ENCODE assay signal across 8 cellular contexts in the genomic region with DNA sequence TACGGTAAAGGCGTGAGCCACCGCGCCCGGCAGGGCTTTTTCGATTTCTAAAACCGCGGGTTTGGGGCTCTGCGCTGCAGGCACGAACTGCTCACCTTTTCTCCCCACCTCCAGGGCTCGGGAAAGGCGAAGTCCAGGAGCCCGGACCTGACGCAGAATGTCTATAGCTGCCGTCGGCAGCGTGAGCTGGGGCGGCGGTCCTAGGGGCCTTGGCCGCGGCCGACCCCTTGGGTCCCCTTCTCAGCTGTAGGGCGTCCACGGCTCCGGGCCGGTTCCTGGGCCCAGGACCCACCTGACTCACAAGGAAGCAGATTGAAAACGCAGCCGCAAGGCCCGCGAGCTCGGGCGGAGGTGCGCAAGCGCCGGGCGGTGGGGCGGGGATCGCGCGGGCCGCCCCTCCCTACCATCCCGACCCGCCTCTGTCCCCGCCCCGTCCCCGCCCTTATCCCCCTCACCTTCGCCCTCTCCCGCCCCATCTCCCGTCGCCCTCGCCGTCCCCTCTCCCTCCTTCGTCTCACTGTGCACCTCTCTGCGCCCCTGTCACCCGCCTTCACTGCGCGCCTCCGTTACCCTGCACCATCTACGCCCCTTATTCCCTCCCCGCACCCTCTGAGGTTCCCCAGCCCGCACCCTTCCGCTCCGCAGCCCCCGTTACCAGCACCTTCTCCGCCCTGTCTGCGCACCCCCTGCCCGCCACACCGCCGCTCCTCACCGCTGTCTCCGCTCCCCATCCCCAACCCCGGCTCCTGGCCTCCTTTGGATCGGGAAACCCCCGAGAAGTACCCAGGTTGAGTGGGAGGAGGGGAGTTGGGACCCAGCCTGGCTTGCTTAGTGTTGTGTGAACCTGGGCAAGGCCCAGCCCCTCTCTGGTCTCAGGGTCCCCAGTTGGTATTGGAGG. TPM values are rescaled to one million over a fixed set of nuclear protein-coding genes. Genes with fewer than 3 reads are reported as not detected.
DNase-seq lines count a peak whose midpoint lies in the region; ATAC-seq, FAIRE-seq and TF ChIP-seq lines count a peak whose summit lies in the region.

Gene HDHD3, minus strand, starts transcription at position 353 of the 898 bp plus-strand sequence. CDS start 2,632 bp downstream, outside the sequence.

- H3K4me1 ChIP-seq in kidney (ENCODE audit: control insufficient read depth in 1 of 2, insufficient read depth in 1 of 2, low read depth in 1 of 2, low read length in 2 of 2): peaks cover 3 to 18% of the 10 kb centered on the region in 2 donors

- FAIRE-seq in kidney (lab: Jason Lieb, UNC): no peak

- H3K9ac ChIP-seq in kidney (ENCODE audit: low read length in 2 of 2): peak within 1 kb of the TSS; percentile 90 to 91

- H3K4me3 Mint-ChIP-seq in central memory CD8-positive, alpha-beta T cell: peak within 1 kb of the TSS; percentile 81

- peaks cover 0 to 10% of the 10 kb centered on the region in 2 donors for H3K36me3 ChIP-seq in kidney (ENCODE audit: control insufficient read depth in 1 of 2, insufficient read depth in 2 of 2, low read length in 2 of 2)

- H3K27ac Mint-ChIP-seq in central memory CD8-positive, alpha-beta T cell (ENCODE audit: low read depth): peak within 1 kb of the TSS; percentile 55

- intact Hi-C loops in kidney (cut with DNase I): no loop called here

- peak; percentile 62 for ATAC-seq in HG03064 (IDR thresholded peaks at IDR 0.05; ENCODE audit: low read depth, unreplicated experiment)
- ATAC-seq in central memory CD8-positive, alpha-beta T cell (replicated peaks; ENCODE audit: extremely low read depth, poor library complexity, severe bottlenecking): peak; percentile 84

- peak; percentile 33 for DNase-seq in SKM-1 treated with dmso at 0.1 percent for 144 hours (lab: John Stamatoyannopoulos, UW; ENCODE audit: unreplicated experiment)
- no peak for DNase-seq in SKM-1 (lab: John Stamatoyannopoulos, UW; ENCODE audit: unreplicated experiment)
- DNase-seq in NCI-H2196 (lab: John Stamatoyannopoulos, UW; ENCODE audit: unreplicated experiment): peak; percentile 84
- peak; percentile 82 for DNase-seq in activated CD4-positive, CD25-positive, alpha-beta regulatory T cell treated with anti-CD3 and anti-CD28 coated beads, Interleukin-2, amount 50 U/mL, for 72 hours
- peak; percentile 58 to 66 for DNase-seq in central memory CD8-positive, alpha-beta T cell (ENCODE audit: low spot score in 2 of 2)
- peak; percentile 95 for DNase-seq in kidney
- peak; percentile 85 for DNase-seq in stimulated activated CD4-positive, alpha-beta T cell treated with anti-CD3 and anti-CD28 coated beads, Interleukin-15, amount 100 ng/mL, for 24 hours

- TF ChIP-seq CTCF in kidney (IDR thresholded peaks at IDR 0.05; ENCODE audit: borderline replicate concordance, extremely low read depth, insufficient read depth): no peak

- peak within 1 kb of the TSS; percentile 85 to 90 for H3K27ac ChIP-seq in kidney (ENCODE audit: low read depth in 2 of 2, low read length in 2 of 2)

- peaks cover 13% of the 10 kb centered on the region for H3K36me3 Mint-ChIP-seq in central memory CD8-positive, alpha-beta T cell (ENCODE audit: insufficient read depth)

- H3K27me3 Mint-ChIP-seq in central memory CD8-positive, alpha-beta T cell: no peaks in the 10 kb centered on the region

- no peaks in the 10 kb centered on the region for H3K9me3 ChIP-seq in kidney (ENCODE audit: control insufficient read depth in 1 of 2, low read length in 2 of 2)

- peaks cover 12% of the 10 kb centered on the region for H3K4me1 Mint-ChIP-seq in central memory CD8-positive, alpha-beta T cell

- peak within 1 kb of the TSS; percentile 76 to 88 for H3K4me3 ChIP-seq in kidney (ENCODE audit: low read length in 2 of 2)

- H3K9me3 Mint-ChIP-seq in central memory CD8-positive, alpha-beta T cell: no peaks in the 10 kb centered on the region

RNA-seq across cellular contexts. Expression of gene HDHD3, which starts in this region (rescaled TPM):
- total RNA-seq in kidney: 29.8 TPM
- 107 TPM for polyA plus RNA-seq in kidney (ENCODE audit: insufficient read depth, low read depth, low replicate concordance)
